ENCODE assay signal across 12 cellular contexts in the genomic region with DNA sequence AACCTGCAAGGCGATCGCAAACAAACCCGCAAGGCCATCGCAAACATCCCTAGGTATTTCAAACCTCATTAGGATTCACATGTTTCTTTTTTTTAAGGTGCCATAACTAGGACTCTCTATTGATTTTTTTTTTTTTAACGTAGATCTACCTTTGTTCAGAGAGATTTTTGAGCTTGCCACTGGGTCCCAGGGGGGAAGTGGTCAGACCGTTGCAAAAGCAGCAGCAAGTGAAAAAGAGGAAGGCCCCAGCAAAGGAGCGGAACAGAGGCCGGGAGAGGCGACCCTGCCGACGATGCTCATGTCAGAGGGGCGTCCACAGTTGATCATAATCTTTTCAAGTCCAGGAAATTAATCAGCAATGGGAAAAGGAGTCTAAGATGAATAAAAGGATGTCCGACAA. TPM values are rescaled to one million over a fixed set of nuclear protein-coding genes. Genes with fewer than 3 reads are reported as not detected.
DNase-seq lines count a peak whose midpoint lies in the region; ATAC-seq, FAIRE-seq and TF ChIP-seq lines count a peak whose summit lies in the region.
"Had no signal": no experiment of that assay in that cellular context is flagged by ENCODE, and none has a peak within 500 bp of the region (broad histone marks: within the 10 kb centered on the region; RNA-seq: fewer than 3 reads in every experiment).

No MANE protein-coding gene starts in this region.

- H3K27ac ChIP-seq in BLaER1 treated with 17β-estradiol and CSF1 and Interleukin-3, amounts not matched to agents 10 nM and 100 nM: peak overlapping the region in 9 of 11 experiments; percentile 45 to 79 (median 72); a peak in 18 of 22 replicates
- H3K27ac ChIP-seq in OCI-LY7 (ENCODE audit: low read depth, low read length, poor library complexity, severe bottlenecking): no peak overlapping the region

- CTCF ChIA-PET in OCI-LY7 (lab: Charles Lee; ENCODE audit: unreplicated experiment): interaction anchor here (0.6 kb wide), 1 partner anchor 8 kb away, joined by 3 read pairs; no protein-coding TSS in a partner anchor

- H3K4me2 ChIP-seq in BLaER1 treated with 17β-estradiol and CSF1 and Interleukin-3, amounts not matched to agents 10 nM and 100 nM: peak overlapping the region; percentile 74 to 92 (median 81)
- no peak overlapping the region for H3K4me2 ChIP-seq in OCI-LY7 (ENCODE audit: low read length)

- H3K9ac ChIP-seq in BLaER1 treated with 17β-estradiol and CSF1 and Interleukin-3, amounts not matched to agents 10 nM and 100 nM: peak overlapping the region in 9 of 11 experiments; percentile 42 to 63 (median 48); a peak in 16 of 22 replicates

- BruUV-seq in OCI-LY7 (replicated peaks; lab: Mats Ljungman, UMichigan): no TSS peak

- peaks cover 65 to 99% (median 93%) of the 10 kb centered on the region in 10 experiments for H3K4me1 ChIP-seq in BLaER1 treated with 17β-estradiol and CSF1 and Interleukin-3, amounts not matched to agents 10 nM and 100 nM
- H3K4me1 ChIP-seq in OCI-LY7 (ENCODE audit: insufficient read depth, low read length, poor library complexity, severe bottlenecking) (peaks cover 23% of the 10 kb centered on the region), mucosa of descending colon (ENCODE audit: low read depth) (peaks cover 14% of the 10 kb centered on the region)

- TF ChIP-seq CTCF in OCI-LY7 (conservative IDR thresholded peaks at IDR 0.05; ENCODE audit: low read length): no peak
- no peak for TF ChIP-seq CTCF in mucosa of descending colon (IDR thresholded peaks at IDR 0.05)
- TF ChIP-seq CTCF in D721Med (IDR thresholded peaks at IDR 0.05; ENCODE audit: insufficient read depth, missing control alignments): no peak

- H3K79me2 ChIP-seq in OCI-LY7 (ENCODE audit: insufficient read depth, low read depth, low read length): no peaks in the 10 kb centered on the region

- POLR2A ChIA-PET in OCI-LY7 (lab: Charles Lee): interaction anchor here (0.6 kb wide), 1 partner anchor 693 kb away, joined by 3 read pairs; no protein-coding TSS in a partner anchor

- no peaks in the 10 kb centered on the region for H3K36me3 ChIP-seq in BLaER1 treated with 17β-estradiol and CSF1 and Interleukin-3, amounts not matched to agents 10 nM and 100 nM
- H3K36me3 ChIP-seq in OCI-LY7 (ENCODE audit: insufficient read depth, low read length): no peaks in the 10 kb centered on the region
- H3K36me3 ChIP-seq in mucosa of descending colon (ENCODE audit: low read depth): no peaks in the 10 kb centered on the region
- H3K36me3 ChIP-seq: MG63 had no signal

- no peak for FAIRE-seq in D721Med (lab: Jason Lieb, UNC)
- FAIRE-seq: islet of Langerhans had no signal

- ATAC-seq in HG03432 (IDR thresholded peaks at IDR 0.05; ENCODE audit: unreplicated experiment) (peak; percentile 32), mucosa of descending colon (no peak), HG03039 (IDR thresholded peaks at IDR 0.05; ENCODE audit: unreplicated experiment) (no peak)
- ATAC-seq: SK-N-SH treated with all-trans-retinoic acid at 6 μM for 48 hours had no signal

- no peaks in the 10 kb centered on the region for H3K9me2 ChIP-seq in OCI-LY7 (ENCODE audit: insufficient read depth, low read length)

- 0 out of 22 replicates have a peak, but pooled peaks cover 0 to 4% (median 0%) of the 10 kb centered on the region in 11 experiments for H3K9me3 ChIP-seq in BLaER1 treated with 17β-estradiol and CSF1 and Interleukin-3, amounts not matched to agents 10 nM and 100 nM (replicated peaks in 1 of 11)
- H3K9me3 ChIP-seq in OCI-LY7 (ENCODE audit: low read length) (no peaks in the 10 kb centered on the region), mucosa of descending colon (no peaks in the 10 kb centered on the region)
- H3K9me3 ChIP-seq: MG63 had no signal

- peaks cover 30 to 56% (median 34%) of the 10 kb centered on the region in 11 experiments for H3K27me3 ChIP-seq in BLaER1 treated with 17β-estradiol and CSF1 and Interleukin-3, amounts not matched to agents 10 nM and 100 nM

- no peak overlapping the region; the same call in 1 of the 2 replicates for H2AFZ ChIP-seq in OCI-LY7 (ENCODE audit: low read length)

- intact Hi-C loops in OCI-LY7 (cut with micrococcal nuclease; ENCODE audit: unreplicated experiment) (loop anchor here (10.0 kb wide), 1 partner anchor 203 kb away; no protein-coding TSS in a partner anchor), mucosa of descending colon (cut with DNase I, micrococcal nuclease) (loop anchor here in 1 of 2 donors (5.0 kb wide), 1 partner anchor 110 kb away; no protein-coding TSS in a partner anchor)

- DNase-seq in OCI-LY7 (ENCODE audit: low spot score) (peak; percentile 55), globus pallidus (ENCODE audit: low spot score) (peak; percentile 34), mucosa of descending colon (no peak), ecto neural progenitor cell (ENCODE audit: low spot score) (no peak), D721Med (ENCODE audit: insufficient read length, low spot score) (no peak)
- DNase-seq: MG63; stimulated activated CD4-positive, alpha-beta T cell treated with anti-CD3 and anti-CD28 coated beads, Interleukin-15, amount 100 ng/mL, for 24 hours had no signal

- H3K4me3 ChIP-seq in BLaER1 treated with 17β-estradiol and CSF1 and Interleukin-3, amounts not matched to agents 10 nM and 100 nM: peak overlapping the region in 5 of 10 experiments; percentile 4 to 48 (median 34); a peak in 9 of 20 replicates
- H3K4me3 ChIP-seq in OCI-LY7 (ENCODE audit: low read depth, low read length, poor library complexity, severe bottlenecking) (no peak overlapping the region), mucosa of descending colon (no peak overlapping the region)
- H3K4me3 ChIP-seq: MG63 had no signal

- peaks cover 0 to 4% (median 0%) of the 10 kb centered on the region in 11 experiments; a peak in 2 of 22 replicates for H4K20me1 ChIP-seq in BLaER1 treated with 17β-estradiol and CSF1 and Interleukin-3, amounts not matched to agents 10 nM and 100 nM
- H4K20me1 ChIP-seq in OCI-LY7 (ENCODE audit: insufficient read depth, low read length): no peaks in the 10 kb centered on the region

RNA-seq across cellular contexts. Expression of a gene that starts 32.7 kb away (rescaled TPM):
- total RNA-seq in OCI-LY7 (2014; rRNA removed; shearing (Covaris generic)): 2.0 and 2.5 TPM in 2 replicates
- 1.6 and 2.3 TPM in 2 replicates for total RNA-seq in OCI-LY7 (2022)
- total RNA-seq in mucosa of descending colon: 1 to 10 TPM; 3.8 to 9.2 (median 4.0) TPM

Comparison
In these comparisons a context has a peak if more than half of its experiments do, and no peak if none do; other contexts are left out.
1. DNase-seq: peak in OCI-LY7 (single experiment) and globus pallidus (single experiment); none in mucosa of descending colon (0 of 3), ecto neural progenitor cell (single experiment) and D721Med (single experiment).